ENCODE assay signal across 9 cellular contexts in genomic region chr2:197205590-197206215, GRCh38.
DNase-seq lines count a peak whose midpoint lies in the region; ATAC-seq, FAIRE-seq and TF ChIP-seq lines count a peak whose summit lies in the region.
"Had no signal": no experiment of that assay in that cellular context is flagged by ENCODE, and none has a peak within 500 bp of the region (broad histone marks: within the 10 kb centered on the region; RNA-seq: fewer than 3 reads in every experiment).

No MANE protein-coding gene starts in this region.

- no peaks in the 10 kb centered on the region for H3K27me3 ChIP-seq in GM23248 (replicated peaks; ENCODE audit: insufficient read depth)

- no peak for TF ChIP-seq CTCF in GM13976 (IDR thresholded peaks at IDR 0.05; ENCODE audit: borderline replicate concordance, control extremely low read depth, extremely low read depth, insufficient read depth, missing control alignments)
- no peak; the same call in 1 of the 2 replicates for TF ChIP-seq CTCF in OCI-LY7 (conservative IDR thresholded peaks at IDR 0.05; ENCODE audit: low read length)

- 87 to 90% methylated on average over 7 of the region's 7 CpGs for WGBS in GM23248 (ENCODE audit: low coverage in 1 of 2, low lambda C conversion rate in 2 of 2, missing lambda C conversion rate in 2 of 2), 2 experiments

- ATAC-seq in HG02610 (IDR thresholded peaks at IDR 0.05; ENCODE audit: unreplicated experiment) = peak; percentile 69

- in situ Hi-C loops in GM13976 (cut with MboI; ENCODE audit: low sequenced_read_pairs, unreplicated experiment) (loop anchor here (5.0 kb wide), 1 partner anchor 102 kb away; no protein-coding TSS in a partner anchor), GM23248 (cut with MboI) (loop anchor here (10.0 kb wide), 1 partner anchor 89 kb away; no protein-coding TSS in a partner anchor)

- 0 out of 2 replicates have a peak, but pooled peaks cover 3% of the 10 kb centered on the region for H3K9me3 ChIP-seq in OCI-LY7 (ENCODE audit: low read length)
- no peaks in the 10 kb centered on the region for H3K9me3 ChIP-seq in GM23248 (ENCODE audit: low read depth)

- H3K4me3 ChIP-seq in OCI-LY7 (ENCODE audit: low read depth, low read length, poor library complexity, severe bottlenecking) = peak overlapping the region; percentile 13
- H3K4me3 ChIP-seq in GM23248 = no peak overlapping the region

- CTCF ChIA-PET in OCI-LY7 (lab: Charles Lee; ENCODE audit: unreplicated experiment) = no interaction called here

- POLR2A ChIA-PET in OCI-LY7 (lab: Charles Lee) = interaction anchor here (0.6 to 2.1 kb wide), 7 partner anchors 8 to 104 kb away, joined by 3 to 8 read pairs (median 4); no protein-coding TSS in a partner anchor

- H3K4me2 ChIP-seq in OCI-LY7 (ENCODE audit: low read length) (peak overlapping the region; percentile 52), GM23248 (ENCODE audit: unreplicated experiment) (no peak overlapping the region)

- intact Hi-C loops in OCI-LY7 (cut with micrococcal nuclease; ENCODE audit: unreplicated experiment) = loop anchor here (5.0 kb wide), 1 partner anchor 312 kb away; the partner anchor contains the start of gene MOB4

- peaks cover 75% of the 10 kb centered on the region for H3K4me1 ChIP-seq in OCI-LY7 (ENCODE audit: insufficient read depth, low read length, poor library complexity, severe bottlenecking)
- H3K4me1 ChIP-seq in GM23248 (ENCODE audit: insufficient read depth) = peaks cover 19% of the 10 kb centered on the region

- H3K9ac ChIP-seq in GM23248 = no peak overlapping the region

- H4K20me1 ChIP-seq in OCI-LY7 (ENCODE audit: insufficient read depth, low read length) = no peaks in the 10 kb centered on the region
- no peaks in the 10 kb centered on the region for H4K20me1 ChIP-seq in GM23248 (ENCODE audit: insufficient read depth)

- no TSS peak for BruUV-seq in OCI-LY7 (replicated peaks; lab: Mats Ljungman, UMichigan)

- H3K9me2 ChIP-seq in OCI-LY7 (ENCODE audit: insufficient read depth, low read length) (no peaks in the 10 kb centered on the region), GM23248 (ENCODE audit: insufficient read depth) (no peaks in the 10 kb centered on the region)

- H2AFZ ChIP-seq in OCI-LY7 (ENCODE audit: low read length) (no peak overlapping the region; the same call in 1 of the 2 replicates), GM23248 (no peak overlapping the region)

- DNase-seq in GM13976 (ENCODE audit: low spot score) (peak; percentile 43), OCI-LY7 (ENCODE audit: low spot score) (peak; percentile 72), GM23248 (no peak), frontal cortex (ENCODE audit: low spot score in 2 of 2) (no peak), DMS114 treated with DMSO at 0.1 percent for 48 hours (lab: John Stamatoyannopoulos, UW; ENCODE audit: unreplicated experiment) (no peak)
- DNase-seq in central memory CD4-positive, alpha-beta T cell = peak; percentile 89
- DNase-seq in stimulated activated naive CD4-positive, alpha-beta T cell (lab: John Stamatoyannopoulos, UW) = peak; percentile 56 to 90 (median 76)

- peaks cover 54% of the 10 kb centered on the region; the same call in 1 of the 2 replicates for H3K79me2 ChIP-seq in OCI-LY7 (ENCODE audit: insufficient read depth, low read depth, low read length)
- H3K79me2 ChIP-seq in GM23248 (ENCODE audit: insufficient read depth) = no peaks in the 10 kb centered on the region

- H3K27ac ChIP-seq in OCI-LY7 (ENCODE audit: low read depth, low read length, poor library complexity, severe bottlenecking) = peak overlapping the region; percentile 28
- H3K27ac ChIP-seq in GM23248 = no peak overlapping the region

- no peaks in the 10 kb centered on the region for H3F3A ChIP-seq in GM23248 (ENCODE audit: insufficient read depth)

- H3K36me3 ChIP-seq in OCI-LY7 (ENCODE audit: insufficient read depth, low read length) (peaks cover 17% of the 10 kb centered on the region), GM23248 (ENCODE audit: low read depth) (no peaks in the 10 kb centered on the region)

- FAIRE-seq in frontal cortex (lab: Jason Lieb, UNC) = no peak
- FAIRE-seq: colon had no signal

Comparison
In these comparisons a context has a peak if more than half of its experiments do, and no peak if none do; other contexts are left out.
1. DNase-seq: peak in GM13976 (single experiment), OCI-LY7 (single experiment), central memory CD4-positive, alpha-beta T cell (single experiment) and stimulated activated naive CD4-positive, alpha-beta T cell (6 of 6); none in GM23248 (single experiment), frontal cortex (0 of 2) and DMS114 treated with DMSO at 0.1 percent for 48 hours (single experiment).